In genomic region chr12:57278465-57279453, GRCh38 we compare ENCODE assay signal across 18 cellular contexts. TPM values are rescaled to one million over a fixed set of nuclear protein-coding genes. Genes with fewer than 3 reads are reported as not detected.
A peak's percentile ranks its signal among the peaks of the same experiment; 100 is the strongest.
DNase-seq lines count a peak whose midpoint lies in the region; ATAC-seq and TF ChIP-seq lines count a peak whose summit lies in the region.
"Had no signal": no experiment of that assay in that cellular context is flagged by ENCODE, and none has a peak within 500 bp of the region (broad histone marks: within the 10 kb centered on the region; RNA-seq: fewer than 3 reads in every experiment).

No MANE protein-coding gene starts in this region.

- H3K4me1 ChIP-seq in CD8-positive, alpha-beta memory T cell (ENCODE audit: insufficient read depth, low read length), result peaks cover 14% of the 10 kb centered on the region

- no peak overlapping the region for H3K4me3 ChIP-seq in CD8-positive, alpha-beta memory T cell (ENCODE audit: low read length)
- H3K4me3 ChIP-seq: BLaER1 had no signal

- CTCF ChIA-PET in CD8-positive, alpha-beta memory T cell (lab: Charles Lee), result interaction anchor here (0.7 to 1.9 kb wide), 3 partner anchors 15 to 36 kb away, joined by 3 to 6 read pairs (median 4); partner anchors contain the start of gene STAC3

- intact Hi-C loops in activated T-helper 1 cell treated with anti-CD3 and anti-CD28 coated beads, Interleukin-12 subunit alpha, Interleukin-12 subunit beta, Interleukin-2, Interleukin-4 antibody, amounts not matched to agents 30 ng/mL and 10 ng/mL and 1 ng/mL, durations not matched to agents 14 hours and 24 hours and 36 hours (cut with micrococcal nuclease), result no loop called here

- H3K36me3 ChIP-seq in CD8-positive, alpha-beta memory T cell (ENCODE audit: insufficient read depth, low read length), result peaks cover 24% of the 10 kb centered on the region

- TF ChIP-seq CTCF in C4-2B (conservative IDR thresholded peaks at IDR 0.05) (no peak), mesothelial cell of epicardium (IDR thresholded peaks at IDR 0.05; ENCODE audit: unreplicated experiment) (no peak)

- peaks cover 13 to 84% (median 28%) of the 10 kb centered on the region in 3 donors for H3K36me3 Mint-ChIP-seq in CD8-positive, alpha-beta memory T cell
- peaks cover 39% of the 10 kb centered on the region for H3K36me3 Mint-ChIP-seq in activated T-helper 1 cell treated with anti-CD3 and anti-CD28 coated beads, Interleukin-12 subunit alpha, Interleukin-12 subunit beta, Interleukin-2, Interleukin-4 antibody, amounts not matched to agents 30 ng/mL and 10 ng/mL and 1 ng/mL, durations not matched to agents 14 hours and 24 hours and 36 hours (ENCODE audit: low read depth)
- peaks cover 60% of the 10 kb centered on the region for H3K36me3 Mint-ChIP-seq in mesothelial cell of epicardium

- H3K27me3 Mint-ChIP-seq in CD8-positive, alpha-beta memory T cell, result no peaks in the 10 kb centered on the region
- H3K27me3 Mint-ChIP-seq in activated T-helper 1 cell treated with anti-CD3 and anti-CD28 coated beads, Interleukin-12 subunit alpha, Interleukin-12 subunit beta, Interleukin-2, Interleukin-4 antibody, amounts not matched to agents 30 ng/mL and 10 ng/mL and 1 ng/mL, durations not matched to agents 14 hours and 24 hours and 36 hours (ENCODE audit: insufficient read depth), result no peaks in the 10 kb centered on the region
- H3K27me3 Mint-ChIP-seq in mesothelial cell of epicardium (ENCODE audit: low read depth), result no peaks in the 10 kb centered on the region
- H3K27me3 Mint-ChIP-seq: natural killer cell treated with Interleukin-12 subunit alpha and Interleukin-12 subunit beta and Interleukin-15 and Interleukin-18, amount 100 ng/mL, for 72 hours; progenitor cell of endocrine pancreas had no signal

- POLR2A ChIA-PET in CD8-positive, alpha-beta memory T cell (lab: Charles Lee), result no interaction called here

- no peak for ATAC-seq in GM21737 (IDR thresholded peaks at IDR 0.05; ENCODE audit: unreplicated experiment)
- ATAC-seq: natural killer cell treated with Interleukin-12 subunit alpha and Interleukin-12 subunit beta and Interleukin-15 and Interleukin-18, amount 100 ng/mL, for 72 hours had no signal

- no peak overlapping the region for H3K4me3 Mint-ChIP-seq in CD8-positive, alpha-beta memory T cell
- no peak overlapping the region for H3K4me3 Mint-ChIP-seq in activated T-helper 1 cell treated with anti-CD3 and anti-CD28 coated beads, Interleukin-12 subunit alpha, Interleukin-12 subunit beta, Interleukin-2, Interleukin-4 antibody, amounts not matched to agents 30 ng/mL and 10 ng/mL and 1 ng/mL, durations not matched to agents 14 hours and 24 hours and 36 hours
- no peak overlapping the region for H3K4me3 Mint-ChIP-seq in mesothelial cell of epicardium
- H3K4me3 Mint-ChIP-seq: immature natural killer cell had no signal

- no peak for DNase-seq in CD8-positive, alpha-beta memory T cell
- DNase-seq in activated T-helper 1 cell treated with anti-CD3 and anti-CD28 coated beads, Interleukin-12 subunit alpha, Interleukin-12 subunit beta, Interleukin-2, Interleukin-4 antibody, amounts not matched to agents 30 ng/mL and 10 ng/mL and 1 ng/mL, durations not matched to agents 14 hours and 24 hours and 36 hours (ENCODE audit: low spot score), result no peak
- DNase-seq in mesothelial cell of epicardium (ENCODE audit: low spot score in 2 of 2, unreplicated experiment in 2 of 2), result no peak
- DNase-seq in DMS79 (lab: John Stamatoyannopoulos, UW), result no peak
- no peak for DNase-seq in HuH-7 (ENCODE audit: low spot score)
- DNase-seq: central memory CD4-positive, alpha-beta T cell; DMS79 treated with DMSO at 0.1 percent for 48 hours; effector CD8-positive, alpha-beta T cell; glutamatergic neuron; HCEC 1CT; immature natural killer cell; NCI-H1694; trophoblast cell had no signal

- H3K9me3 ChIP-seq in CD8-positive, alpha-beta memory T cell (ENCODE audit: low read length), result no peaks in the 10 kb centered on the region
- H3K9me3 ChIP-seq: BLaER1 had no signal

- peak overlapping the region; percentile 91 for H3K27ac ChIP-seq in C4-2B
- H3K27ac ChIP-seq in CD8-positive, alpha-beta memory T cell (ENCODE audit: low read depth, low read length), result no peak overlapping the region

- peaks cover 0 to 2% (median 0%) of the 10 kb centered on the region in 5 donors for H3K9me3 Mint-ChIP-seq in CD8-positive, alpha-beta memory T cell
- no peaks in the 10 kb centered on the region for H3K9me3 Mint-ChIP-seq in activated T-helper 1 cell treated with anti-CD3 and anti-CD28 coated beads, Interleukin-12 subunit alpha, Interleukin-12 subunit beta, Interleukin-2, Interleukin-4 antibody, amounts not matched to agents 30 ng/mL and 10 ng/mL and 1 ng/mL, durations not matched to agents 14 hours and 24 hours and 36 hours
- no peaks in the 10 kb centered on the region for H3K9me3 Mint-ChIP-seq in mesothelial cell of epicardium
- H3K9me3 Mint-ChIP-seq: immature natural killer cell; natural killer cell treated with Interleukin-12 subunit alpha and Interleukin-12 subunit beta and Interleukin-15 and Interleukin-18, amount 100 ng/mL, for 72 hours had no signal

- peak overlapping the region in 7 of 8 donors; percentile 0 to 74 (median 43) for H3K27ac Mint-ChIP-seq in CD8-positive, alpha-beta memory T cell
- peak overlapping the region; percentile 62 for H3K27ac Mint-ChIP-seq in activated T-helper 1 cell treated with anti-CD3 and anti-CD28 coated beads, Interleukin-12 subunit alpha, Interleukin-12 subunit beta, Interleukin-2, Interleukin-4 antibody, amounts not matched to agents 30 ng/mL and 10 ng/mL and 1 ng/mL, durations not matched to agents 14 hours and 24 hours and 36 hours
- H3K27ac Mint-ChIP-seq in mesothelial cell of epicardium, result peak overlapping the region; percentile 6
- H3K27ac Mint-ChIP-seq: progenitor cell of endocrine pancreas had no signal

- H3K27me3 ChIP-seq in CD8-positive, alpha-beta memory T cell (ENCODE audit: insufficient read depth, low read length, poor library complexity, severe bottlenecking), result no peaks in the 10 kb centered on the region
- H3K27me3 ChIP-seq: BLaER1 had no signal

- peaks cover 18 to 26% (median 24%) of the 10 kb centered on the region in 3 donors for H3K4me1 Mint-ChIP-seq in CD8-positive, alpha-beta memory T cell
- H3K4me1 Mint-ChIP-seq in activated T-helper 1 cell treated with anti-CD3 and anti-CD28 coated beads, Interleukin-12 subunit alpha, Interleukin-12 subunit beta, Interleukin-2, Interleukin-4 antibody, amounts not matched to agents 30 ng/mL and 10 ng/mL and 1 ng/mL, durations not matched to agents 14 hours and 24 hours and 36 hours (ENCODE audit: low read depth), result peaks cover 15% of the 10 kb centered on the region
- H3K4me1 Mint-ChIP-seq in mesothelial cell of epicardium, result peaks cover 8% of the 10 kb centered on the region

RNA-seq across cellular contexts. Expression of gene STAC3, which starts 27.8 kb away (rescaled TPM):
- total RNA-seq in CD8-positive, alpha-beta memory T cell, result 1 to 10 TPM in 1 of 2 experiments, under 1 TPM in 1; 0.96 to 1.4 TPM
- polyA plus RNA-seq in CD8-positive, alpha-beta memory T cell, result not detected
- total RNA-seq in activated T-helper 1 cell treated with anti-CD3 and anti-CD28 coated beads, Interleukin-12 subunit alpha, Interleukin-12 subunit beta, Interleukin-2, Interleukin-4 antibody, amounts not matched to agents 30 ng/mL and 10 ng/mL and 1 ng/mL, durations not matched to agents 14 hours and 24 hours and 36 hours, result 3.1 and 4.2 TPM in 2 replicates
- total RNA-seq in mesothelial cell of epicardium, result 9.8 to 11.3 TPM (median 10.6 TPM) in 3 replicates
- polyA plus RNA-seq: immature natural killer cell had no signal

RNA-seq across cellular contexts. Expression of gene SHMT2, which starts 49.2 kb away (rescaled TPM):
- 100 to 1,000 TPM; 349 to 352 TPM for total RNA-seq in CD8-positive, alpha-beta memory T cell
- 34.7 TPM for polyA plus RNA-seq in CD8-positive, alpha-beta memory T cell
- 276 and 280 TPM in 2 replicates for total RNA-seq in activated T-helper 1 cell treated with anti-CD3 and anti-CD28 coated beads, Interleukin-12 subunit alpha, Interleukin-12 subunit beta, Interleukin-2, Interleukin-4 antibody, amounts not matched to agents 30 ng/mL and 10 ng/mL and 1 ng/mL, durations not matched to agents 14 hours and 24 hours and 36 hours
- 78.7 to 83.7 TPM (median 78.8 TPM) in 3 replicates for total RNA-seq in mesothelial cell of epicardium

Comparison
In these comparisons a context has a peak if more than half of its experiments do, and no peak if none do; other contexts are left out.
1. H3K27ac Mint-ChIP-seq: peak in every context shown above with its lines; median percentile 62 in activated T-helper 1 cell treated with anti-CD3 and anti-CD28 coated beads, Interleukin-12 subunit alpha, Interleukin-12 subunit beta, Interleukin-2, Interleukin-4 antibody, amounts not matched to agents 30 ng/mL and 10 ng/mL and 1 ng/mL, durations not matched to agents 14 hours and 24 hours and 36 hours; 43 in CD8-positive, alpha-beta memory T cell; 6 in mesothelial cell of epicardium.